ENCODE assay signal across 10 cellular contexts in the genomic region with DNA sequence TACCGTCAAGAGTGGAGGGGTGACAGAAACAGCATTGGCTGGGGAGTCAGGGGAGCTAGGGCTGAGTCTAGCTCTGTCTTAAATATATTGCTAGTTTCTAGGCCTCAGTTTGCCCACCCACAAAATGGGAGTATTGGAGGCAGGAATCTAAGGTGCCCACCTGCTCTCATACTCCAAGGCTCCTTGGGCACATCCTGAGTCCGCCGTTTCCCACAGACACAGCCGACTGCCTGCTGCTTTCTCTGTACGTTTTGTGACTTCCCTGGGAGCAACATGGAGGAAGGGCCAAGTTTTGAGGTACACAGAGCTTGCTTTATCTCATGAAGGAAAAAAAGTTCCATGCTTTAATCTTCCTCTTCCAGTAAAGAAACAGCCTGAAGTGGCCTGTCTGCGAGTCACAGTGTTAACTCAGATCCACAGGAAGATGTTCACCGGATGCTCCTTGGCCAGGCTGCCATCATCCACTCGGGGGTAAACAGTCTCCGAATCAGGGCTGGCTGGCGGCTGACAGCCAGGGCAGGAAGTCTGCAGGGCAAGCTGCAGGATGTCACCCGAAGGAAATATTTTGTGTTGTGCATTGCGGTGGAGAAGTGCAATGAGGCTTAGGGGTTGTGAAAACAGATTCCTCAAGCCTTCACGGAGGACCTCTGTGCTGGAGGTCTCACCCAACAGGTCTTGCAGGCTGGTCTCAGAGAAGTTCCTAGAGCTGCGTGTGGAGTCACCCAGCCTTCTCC. TPM values are rescaled to one million over a fixed set of nuclear protein-coding genes. Genes with fewer than 3 reads are reported as not detected.
DNase-seq lines count a peak whose midpoint lies in the region; ATAC-seq, FAIRE-seq and TF ChIP-seq lines count a peak whose summit lies in the region.
"Had no signal": no experiment of that assay in that cellular context is flagged by ENCODE, and none has a peak within 500 bp of the region (broad histone marks: within the 10 kb centered on the region; RNA-seq: fewer than 3 reads in every experiment).

No MANE protein-coding gene starts in this region.

- POLR2A ChIA-PET in CD4-positive, alpha-beta T cell (lab: Charles Lee) = interaction anchor here (0.6 to 3.1 kb wide), 8 partner anchors 9 to 1586 kb away, joined by 3 to 59 read pairs (median 12); a partner anchor contains a TSS
- POLR2A ChIA-PET in GM12878 (lab: Charles Lee) = interaction anchor here (0.6 to 1.0 kb wide), 2 partner anchors 12 to 15 kb away, joined by 3 read pairs; no protein-coding TSS in a partner anchor

- RAD21 ChIA-PET in GM12878 (lab: Charles Lee; ENCODE audit: unreplicated experiment) = interaction anchor here (0.7 to 1.0 kb wide), 3 partner anchors 18 to 55 kb away, joined by 3 read pairs; no protein-coding TSS in a partner anchor

- peak overlapping the region; percentile 96 for H3K27ac Mint-ChIP-seq in CD4-positive, alpha-beta T cell
- peak overlapping the region; percentile 55 to 98 for H3K27ac Mint-ChIP-seq in natural killer cell treated with Interleukin-12 subunit alpha and Interleukin-12 subunit beta and Interleukin-15 and Interleukin-18, amount 100 ng/mL, for 72 hours

- no peaks in the 10 kb centered on the region for H3K9me3 ChIP-seq in CD4-positive, alpha-beta T cell (ENCODE audit: control insufficient read depth, low read length)
- H3K9me3 ChIP-seq in GM12878 (replicated peaks; ENCODE audit: control insufficient read depth, insufficient read depth, low read length) = no peaks in the 10 kb centered on the region
- no peaks in the 10 kb centered on the region for H3K9me3 ChIP-seq in suprapubic skin
- H3K9me3 ChIP-seq: tibial nerve had no signal

- H3K27me3 Mint-ChIP-seq in CD4-positive, alpha-beta T cell = no peaks in the 10 kb centered on the region
- no peaks in the 10 kb centered on the region for H3K27me3 Mint-ChIP-seq in natural killer cell treated with Interleukin-12 subunit alpha and Interleukin-12 subunit beta and Interleukin-15 and Interleukin-18, amount 100 ng/mL, for 72 hours

- no peak for TF ChIP-seq RAD21 in GM12878 (IDR thresholded peaks at IDR 0.05; ENCODE audit: insufficient read depth, low read depth, low read length)

- H3K79me2 ChIP-seq in GM12878 (ENCODE audit: control insufficient read depth, insufficient read depth, low read length) = no peaks in the 10 kb centered on the region

- H3K4me3 ChIP-seq in GM12878 (no peak overlapping the region), suprapubic skin (no peak overlapping the region)
- H3K4me3 ChIP-seq: lung, tibial nerve had no signal

- H3K9ac ChIP-seq in GM12878 (ENCODE audit: control insufficient read depth, insufficient read depth, low read length) = no peak overlapping the region

- CTCF ChIA-PET in CD4-positive, alpha-beta T cell (lab: Charles Lee) = interaction anchor here (1.0 to 2.6 kb wide), 4 partner anchors 10 to 57 kb away, joined by 3 to 17 read pairs (median 11); no protein-coding TSS in a partner anchor
- CTCF ChIA-PET in GM12878 (lab: Yijun Ruan, JAX) = interaction anchor here (1.5 to 2.3 kb wide), 4 partner anchors 9 to 54 kb away, joined by 5 to 11 read pairs (median 6); no protein-coding TSS in a partner anchor

- peaks cover 9% of the 10 kb centered on the region for H3K4me1 ChIP-seq in GM12878 (ENCODE audit: control insufficient read depth, insufficient read depth, low read length)
- H3K4me1 ChIP-seq in suprapubic skin = peaks cover 43% of the 10 kb centered on the region

- H2AFZ ChIP-seq in GM12878 (ENCODE audit: control insufficient read depth, low read depth, low read length) = no peak overlapping the region; the same call in 1 of the 2 replicates

- DNase-seq in CD4-positive, alpha-beta T cell = peak; percentile 63 to 82 (median 78)
- DNase-seq in T follicular helper cell (ENCODE audit: low read depth) = peak; percentile 49
- no peak for DNase-seq in GM12878 (ENCODE audit: low read depth, low spot score)
- DNase-seq in natural killer cell treated with Interleukin-12 subunit alpha and Interleukin-12 subunit beta and Interleukin-15 and Interleukin-18, amount 100 ng/mL, for 72 hours (ENCODE audit: low spot score) = peak; percentile 73
- no peak for DNase-seq in NCI-H2081 (lab: John Stamatoyannopoulos, UW)
- no peak for DNase-seq in suprapubic skin (ENCODE audit: low spot score in 2 of 2)

- H3K9me3 Mint-ChIP-seq in CD4-positive, alpha-beta T cell = no peaks in the 10 kb centered on the region
- H3K9me3 Mint-ChIP-seq in natural killer cell treated with Interleukin-12 subunit alpha and Interleukin-12 subunit beta and Interleukin-15 and Interleukin-18, amount 100 ng/mL, for 72 hours = no peaks in the 10 kb centered on the region

- H3K36me3 ChIP-seq in GM12878 (ENCODE audit: control insufficient read depth in 2 of 2, insufficient read depth in 2 of 2, low read length in 1 of 2) (no peaks in the 10 kb centered on the region), suprapubic skin (no peaks in the 10 kb centered on the region)
- H3K36me3 ChIP-seq: tibial nerve had no signal

- ATAC-seq in CD4-positive, alpha-beta T cell (ENCODE audit: poor library complexity) = peak; percentile 97
- ATAC-seq in GM12878 = peak; percentile 16; the same call in 1 of the 3 replicates
- peak; percentile 46 to 77 for ATAC-seq in natural killer cell treated with Interleukin-12 subunit alpha and Interleukin-12 subunit beta and Interleukin-15 and Interleukin-18, amount 100 ng/mL, for 72 hours
- no peak for ATAC-seq in GM18873 (IDR thresholded peaks at IDR 0.05; ENCODE audit: low FRiP score, unreplicated experiment)
- no peak for ATAC-seq in HG03039 (IDR thresholded peaks at IDR 0.05; ENCODE audit: unreplicated experiment)

- no TSS peak for BruUV-seq in GM12878 (replicated peaks; lab: Mats Ljungman, UMichigan)

- peak overlapping the region; percentile 78 for H3K27ac ChIP-seq in CD4-positive, alpha-beta T cell (ENCODE audit: low read depth, low read length)
- H3K27ac ChIP-seq in GM12878 (ENCODE audit: control insufficient read depth, insufficient read depth) (no peak overlapping the region), suprapubic skin (no peak overlapping the region)

- WGBS in GM12878 (ENCODE audit: insufficient coverage, insufficient replicate concordance, low lambda C conversion rate, missing lambda C conversion rate) = 35% methylated on average over 14 of the region's 14 CpGs
- WGBS in suprapubic skin = 50% methylated on average over 12 of the region's 14 CpGs

- no peak overlapping the region for H3K4me2 ChIP-seq in GM12878 (ENCODE audit: control insufficient read depth, insufficient read depth)

- in situ Hi-C loops in GM12878 (cut with MboI) = no loop called here

- intact Hi-C loops in CD4-positive, alpha-beta T cell (cut with DNase I, micrococcal nuclease) = loop anchor here (1.0 to 2.0 kb wide), 3 partner anchors 10 to 42 kb away; a partner anchor contains a TSS
- intact Hi-C loops in GM12878 (cut with micrococcal nuclease; ENCODE audit: unreplicated experiment) = no loop called here

- peak overlapping the region; percentile 73 for H3K4me3 Mint-ChIP-seq in CD4-positive, alpha-beta T cell
- H3K4me3 Mint-ChIP-seq in natural killer cell treated with Interleukin-12 subunit alpha and Interleukin-12 subunit beta and Interleukin-15 and Interleukin-18, amount 100 ng/mL, for 72 hours = peak overlapping the region; percentile 53

- TF ChIP-seq POLR2A in GM12878 (IDR thresholded peaks at IDR 0.05; ENCODE audit: low read depth, low read length) (no peak), suprapubic skin (IDR thresholded peaks at IDR 0.05) (no peak)

- H3K36me3 Mint-ChIP-seq in CD4-positive, alpha-beta T cell (ENCODE audit: low read depth) = no peaks in the 10 kb centered on the region
- H3K36me3 Mint-ChIP-seq in natural killer cell treated with Interleukin-12 subunit alpha and Interleukin-12 subunit beta and Interleukin-15 and Interleukin-18, amount 100 ng/mL, for 72 hours = no peaks in the 10 kb centered on the region

- no peaks in the 10 kb centered on the region for H4K20me1 ChIP-seq in GM12878 (ENCODE audit: control insufficient read depth, insufficient read depth)

- H3K27me3 ChIP-seq in CD4-positive, alpha-beta T cell (ENCODE audit: control insufficient read depth, insufficient read depth, low read length) = no peaks in the 10 kb centered on the region
- H3K27me3 ChIP-seq in GM12878 (replicated peaks in 1 of 2; ENCODE audit: control insufficient read depth in 2 of 2, insufficient read depth in 2 of 2, low read length in 1 of 2) (no peaks in the 10 kb centered on the region), suprapubic skin (no peaks in the 10 kb centered on the region)

- SMC1A ChIA-PET in GM12878 (lab: Charles Lee; ENCODE audit: uncharacterized antibody, unreplicated experiment) = interaction anchor here (1.0 to 1.5 kb wide), 3 partner anchors 10 to 186 kb away, joined by 3 to 4 read pairs (median 3); no protein-coding TSS in a partner anchor

- TF ChIP-seq EP300 in GM12878 (IDR thresholded peaks at IDR 0.05; ENCODE audit: borderline replicate concordance in 1 of 2, control insufficient read depth in 1 of 2, low read depth in 2 of 2, low read length in 2 of 2) (no peak), suprapubic skin (IDR thresholded peaks at IDR 0.05) (no peak)

- no peak for TF ChIP-seq CTCF in CD4-positive, alpha-beta T cell (IDR thresholded peaks at IDR 0.05)
- TF ChIP-seq CTCF in GM12878 (IDR thresholded peaks at IDR 0.05 in 2 of 3, conservative IDR thresholded peaks at IDR 0.05 in 1 of 3; ENCODE audit: control insufficient read depth in 2 of 3, extremely low read depth in 1 of 3, insufficient read depth in 1 of 3, low read depth in 3 of 3, low read length in 3 of 3) (no peak), suprapubic skin (IDR thresholded peaks at IDR 0.05) (no peak)

- peaks cover 34% of the 10 kb centered on the region for H3K4me1 Mint-ChIP-seq in CD4-positive, alpha-beta T cell (ENCODE audit: low read depth)
- H3K4me1 Mint-ChIP-seq in natural killer cell treated with Interleukin-12 subunit alpha and Interleukin-12 subunit beta and Interleukin-15 and Interleukin-18, amount 100 ng/mL, for 72 hours (ENCODE audit: low read depth in 2 of 2) = peaks cover 21 to 29% of the 10 kb centered on the region in 2 donors

- no peak for FAIRE-seq in GM12878 (lab: Jason Lieb, UNC)

RNA-seq across cellular contexts. Expression of a gene that starts 11.1 kb away (rescaled TPM):
- 10 to 100 TPM; 84.6 to 88.5 TPM for total RNA-seq in CD4-positive, alpha-beta T cell
- 35.5 and 35.9 TPM in 2 replicates for total RNA-seq in GM12878 (2013; cell fraction: nucleolus; rRNA removed)
- total RNA-seq in GM12878 (2014; rRNA removed) (40.3 and 40.6 TPM in 2 replicates), GM12878 (2014; rRNA removed; fragmentation: Illumina TruSeq; extraction: Trizol) (30.8 and 32.6 TPM in 2 replicates), GM12878 (2021) (41.1 and 42.0 TPM in 2 replicates), suprapubic skin (10 to 100 TPM; 19.2 to 46.2 (median 36.6) TPM)
- 11.5 TPM for polyA plus RNA-seq in GM12878 (2011; ENCODE audit: low read depth)
- polyA plus RNA-seq in GM12878 (2011; rRNA removed) (25.3 and 27.8 TPM in 2 replicates), GM12878 (2014; fragmentation: Illumina TruSeq; extraction: Trizol) (15.3 and 26.8 TPM in 2 replicates), GM12878 (2014; fragmentation: Nextera tagmentation; extraction: Ambion mirVana) (1 to 10 TPM; 4.0 to 5.8 TPM), GM12878 (2014; rRNA removed) (39.8 and 46.9 TPM in 2 replicates), GM12878 (2016; fragmentation: Nextera tagmentation; extraction: Ambion mirVana) (10 to 100 TPM; 26.9 to 35.6 TPM)
- 28.7 and 34.2 TPM in 2 replicates for polyA plus RNA-seq in GM12878 (2011; cell fraction: cytosol; rRNA removed)
- 14.9 and 21.7 TPM in 2 replicates for polyA plus RNA-seq in GM12878 (2011; cell fraction: nucleus; rRNA removed)
- 18.6 and 19.3 TPM in 2 replicates for polyA plus RNA-seq in GM12878 (2012)
- 37.7 and 40.8 TPM in 2 replicates for polyA minus RNA-seq in GM12878 (2011; rRNA and poly(A)+ RNA removed)
- polyA minus RNA-seq in GM12878 (2011; cell fraction: cytosol; rRNA and poly(A)+ RNA removed) = 13.1 and 15.7 TPM in 2 replicates
- polyA minus RNA-seq in GM12878 (2011; cell fraction: nucleus; rRNA and poly(A)+ RNA removed) = 10.8 and 24.0 TPM in 2 replicates
- 10 to 100 TPM; 38.1 to 55.8 TPM for total RNA-seq in natural killer cell treated with Interleukin-12 subunit alpha and Interleukin-12 subunit beta and Interleukin-15 and Interleukin-18, amount 100 ng/mL, for 72 hours

RNA-seq across cellular contexts. Expression of a gene that starts 13.3 kb away (rescaled TPM):
- total RNA-seq in CD4-positive, alpha-beta T cell = 10 to 100 TPM; 27.1 to 31.7 TPM
- total RNA-seq in GM12878 (2013; cell fraction: nucleolus; rRNA removed) = 103 and 120 TPM in 2 replicates
- total RNA-seq in GM12878 (2014; rRNA removed) (25.2 and 27.7 TPM in 2 replicates), GM12878 (2014; rRNA removed; fragmentation: Illumina TruSeq; extraction: Trizol) (9.8 and 9.9 TPM in 2 replicates), GM12878 (2021) (44.7 and 45.5 TPM in 2 replicates), suprapubic skin (10 to 100 TPM; 24.8 to 43.2 (median 35.4) TPM)
- 16.4 TPM for polyA plus RNA-seq in GM12878 (2011; ENCODE audit: low read depth)
- polyA plus RNA-seq in GM12878 (2011; rRNA removed) (30.9 and 41.8 TPM in 2 replicates), GM12878 (2014; fragmentation: Illumina TruSeq; extraction: Trizol) (18.6 and 24.1 TPM in 2 replicates), GM12878 (2014; fragmentation: Nextera tagmentation; extraction: Ambion mirVana) (1 to 10 TPM in 1 of 2 experiments, under 1 TPM in 1; 0.63 to 2.6 TPM), GM12878 (2014; rRNA removed) (30.9 and 35.2 TPM in 2 replicates), GM12878 (2016; fragmentation: Nextera tagmentation; extraction: Ambion mirVana) (10 to 100 TPM; 27.0 to 32.9 TPM)
- polyA plus RNA-seq in GM12878 (2011; cell fraction: cytosol; rRNA removed) = 45.0 and 49.5 TPM in 2 replicates
- 43.1 and 44.1 TPM in 2 replicates for polyA plus RNA-seq in GM12878 (2011; cell fraction: nucleus; rRNA removed)
- polyA plus RNA-seq in GM12878 (2012) = 44.7 and 50.1 TPM in 2 replicates
- 39.3 and 47.8 TPM in 2 replicates for polyA minus RNA-seq in GM12878 (2011; rRNA and poly(A)+ RNA removed)
- polyA minus RNA-seq in GM12878 (2011; cell fraction: cytosol; rRNA and poly(A)+ RNA removed) = 18.0 and 23.3 TPM in 2 replicates
- polyA minus RNA-seq in GM12878 (2011; cell fraction: nucleus; rRNA and poly(A)+ RNA removed) = 34.8 and 46.1 TPM in 2 replicates
- 10 to 100 TPM; 31.9 to 43.4 TPM for total RNA-seq in natural killer cell treated with Interleukin-12 subunit alpha and Interleukin-12 subunit beta and Interleukin-15 and Interleukin-18, amount 100 ng/mL, for 72 hours

Comparison
In these comparisons a context has a peak if more than half of its experiments do, and no peak if none do; other contexts are left out.
1. ATAC-seq: peak in CD4-positive, alpha-beta T cell (single experiment), GM12878 (single experiment) and natural killer cell treated with Interleukin-12 subunit alpha and Interleukin-12 subunit beta and Interleukin-15 and Interleukin-18, amount 100 ng/mL, for 72 hours (2 of 2); none in GM18873 (single experiment) and HG03039 (single experiment).
2. DNase-seq: peak in CD4-positive, alpha-beta T cell (10 of 10), T follicular helper cell (single experiment) and natural killer cell treated with Interleukin-12 subunit alpha and Interleukin-12 subunit beta and Interleukin-15 and Interleukin-18, amount 100 ng/mL, for 72 hours (single experiment); none in GM12878 (single experiment), NCI-H2081 (0 of 2) and suprapubic skin (0 of 2).